Comparison of ENCODE assay signal across 28 cellular contexts in the genomic region with DNA sequence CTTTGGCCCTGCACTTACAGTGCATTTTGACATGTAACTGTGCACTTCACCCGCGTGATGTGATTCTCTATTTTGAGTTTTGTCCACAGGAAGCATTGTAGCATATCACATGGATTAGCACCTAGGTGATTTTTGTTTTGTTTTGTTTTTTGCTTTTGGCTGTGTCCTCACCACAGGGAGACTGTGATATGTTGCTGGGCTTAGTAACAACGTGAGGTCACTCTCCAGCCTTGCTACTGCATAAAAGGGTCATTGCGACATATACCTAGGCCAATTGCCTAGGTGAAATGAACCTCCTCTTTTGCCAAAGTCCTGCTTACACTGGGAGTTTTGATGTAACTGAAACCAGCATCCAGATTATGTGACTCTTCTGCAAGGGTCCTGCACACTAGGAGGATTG.
"Had no signal": no experiment of that assay in that cellular context is flagged by ENCODE, and none has a peak within 500 bp of the region (broad histone marks: within the 10 kb centered on the region; RNA-seq: fewer than 3 reads in every experiment).

No MANE protein-coding gene starts in this region.

- H3K79me2 ChIP-seq: parathyroid adenoma had no signal

- H3K9ac ChIP-seq: neural progenitor cell, parathyroid adenoma had no signal

- ATAC-seq: natural killer cell; psoas muscle; sciatic nerve; stimulated activated naive B cell treated with anti-CD40 and anti-IgM and Interleukin-4, amounts not matched to agents 10 μg/mL and 1 μg/mL and 100 μg/mL, for 72 hours; stimulated activated naive CD8-positive, alpha-beta T cell treated with anti-CD3 and anti-CD28 coated beads, Interleukin-15, Interleukin-2, amounts not matched to agents 100 U/mL and 50 U/mL, for 24 hours had no signal

- H3K27me3 Mint-ChIP-seq: naive B cell; stimulated activated naive B cell treated with anti-CD40 and anti-IgM and Interleukin-4, amounts not matched to agents 10 μg/mL and 1 μg/mL and 100 μg/mL, for 72 hours had no signal

- DNase-seq: hippocampal formation; kidney glomerular epithelial cell; mesendoderm; naive B cell; natural killer cell; nephron progenitor cell; occipital lobe; psoas muscle; stimulated activated CD4-positive, alpha-beta T cell treated with anti-CD3 and anti-CD28 coated beads, Interleukin-12 subunit alpha, Interleukin-12 subunit beta, amount 100 ng/mL, for 4 hours; stimulated activated CD4-positive, alpha-beta T cell treated with anti-CD3 and anti-CD28 coated beads, Interleukin-15, amount 100 ng/mL, for 24 hours; stimulated activated CD4-positive, alpha-beta T cell treated with anti-CD3 and anti-CD28 coated beads, Interleukin-2, amount 100 ng/mL, for 24 hours; stimulated activated CD4-positive, alpha-beta T cell treated with anti-CD3 and anti-CD28 coated beads, Interleukin-4, amount 100 ng/mL, for 1 hour; stimulated activated naive B cell treated with anti-CD40 and anti-IgM and Interleukin-4, amounts not matched to agents 10 μg/mL and 1 μg/mL and 100 μg/mL, for 72 hours; stimulated activated naive CD8-positive, alpha-beta T cell treated with anti-CD3 and anti-CD28 coated beads, Interleukin-15, Interleukin-2, amounts not matched to agents 100 U/mL and 50 U/mL, for 24 hours; stomach; testis; thyroid gland; transverse colon; upper lobe of left lung had no signal

- H3K27me3 ChIP-seq: neural progenitor cell, neutrophil, stomach, testis, thyroid gland, transverse colon, upper lobe of left lung, vagina had no signal

- H3K4me3 Mint-ChIP-seq: mesothelial cell of epicardium; naive B cell; natural killer cell; nephron progenitor cell; neural progenitor cell; stimulated activated naive B cell treated with anti-CD40 and anti-IgM and Interleukin-4, amounts not matched to agents 10 μg/mL and 1 μg/mL and 100 μg/mL, for 72 hours had no signal

- H3K4me3 ChIP-seq: lung, neural progenitor cell, psoas muscle, skin epidermis, stomach, testis, thyroid gland, transverse colon, upper lobe of left lung, vagina had no signal

- FAIRE-seq: keratinocyte had no signal

- H3K36me3 ChIP-seq: neural progenitor cell, neutrophil, stomach, thyroid gland, transverse colon, upper lobe of left lung, vagina had no signal

- H2AFZ ChIP-seq: neural progenitor cell, parathyroid adenoma had no signal

- H3K4me1 ChIP-seq: neural progenitor cell, parathyroid adenoma, psoas muscle, stomach, testis, thyroid gland, transverse colon, upper lobe of left lung, vagina had no signal

- H3K4me1 Mint-ChIP-seq: mesothelial cell of epicardium; naive B cell; natural killer cell; nephron progenitor cell; neural progenitor cell; stimulated activated naive B cell treated with anti-CD40 and anti-IgM and Interleukin-4, amounts not matched to agents 10 μg/mL and 1 μg/mL and 100 μg/mL, for 72 hours had no signal

- H3K9me3 ChIP-seq: neutrophil, psoas muscle, stomach, testis, thyroid gland, transverse colon, upper lobe of left lung, vagina had no signal

- H3K4me2 ChIP-seq: neural progenitor cell had no signal

- H3K27ac Mint-ChIP-seq: mesothelial cell of epicardium; naive B cell; natural killer cell; nephron progenitor cell; neural progenitor cell; stimulated activated naive B cell treated with anti-CD40 and anti-IgM and Interleukin-4, amounts not matched to agents 10 μg/mL and 1 μg/mL and 100 μg/mL, for 72 hours had no signal

- H3K27ac ChIP-seq: neural progenitor cell, neutrophil, parathyroid adenoma, psoas muscle, skin epidermis, stomach, testis, thyroid gland, transverse colon, upper lobe of left lung, vagina had no signal

- H3K36me3 Mint-ChIP-seq: mesothelial cell of epicardium; naive B cell; natural killer cell; neural progenitor cell; stimulated activated naive B cell treated with anti-CD40 and anti-IgM and Interleukin-4, amounts not matched to agents 10 μg/mL and 1 μg/mL and 100 μg/mL, for 72 hours had no signal

- H3K9me3 Mint-ChIP-seq: mesothelial cell of epicardium; naive B cell; natural killer cell; nephron progenitor cell; neural progenitor cell; stimulated activated naive B cell treated with anti-CD40 and anti-IgM and Interleukin-4, amounts not matched to agents 10 μg/mL and 1 μg/mL and 100 μg/mL, for 72 hours had no signal
